Comparison of ENCODE assay signal across 1 cellular context in genomic region chr3:197010556-197011351, GRCh38.
TF ChIP-seq lines count a peak whose summit lies in the region.

No MANE protein-coding gene starts in this region.

TF ChIP-seq in HEK293, 187 proteins besides CTCF, POLR2A, EP300 and RAD21 (continued from another document):
- TF ChIP-seq, protein P1, sequence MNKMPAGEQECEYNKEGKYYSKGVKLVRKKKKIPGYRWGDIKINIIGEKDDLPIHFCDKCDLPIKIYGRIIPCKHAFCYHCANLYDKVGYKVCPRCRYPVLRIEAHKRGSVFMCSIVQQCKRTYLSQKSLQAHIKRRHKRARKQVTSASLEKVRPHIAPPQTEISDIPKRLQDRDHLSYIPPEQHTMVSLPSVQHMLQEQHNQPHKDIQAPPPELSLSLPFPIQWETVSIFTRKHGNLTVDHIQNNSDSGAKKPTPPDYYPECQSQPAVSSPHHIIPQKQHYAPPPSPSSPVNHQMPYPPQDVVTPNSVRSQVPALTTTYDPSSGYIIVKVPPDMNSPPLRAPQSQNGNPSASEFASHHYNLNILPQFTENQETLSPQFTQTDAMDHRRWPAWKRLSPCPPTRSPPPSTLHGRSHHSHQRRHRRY (tag by site-specific recombination; IDR thresholded peaks at IDR 0.05), result no peak
- TF ChIP-seq ZNF664 (tag by site-specific recombination; IDR thresholded peaks at IDR 0.05), result no peak
